ENCODE assay signal across 16 cellular contexts in genomic region chr5:8188874-8189588, GRCh38.
DNase-seq lines count a peak whose midpoint lies in the region; ATAC-seq and TF ChIP-seq lines count a peak whose summit lies in the region.
"Had no signal": no experiment of that assay in that cellular context is flagged by ENCODE, and none has a peak within 500 bp of the region (broad histone marks: within the 10 kb centered on the region; RNA-seq: fewer than 3 reads in every experiment).

No MANE protein-coding gene starts in this region.

- intact Hi-C loops in left ventricle myocardium superior (cut with micrococcal nuclease) = no loop called here

- no peaks in the 10 kb centered on the region for H3K36me3 ChIP-seq in rectal smooth muscle tissue (ENCODE audit: control insufficient read depth, insufficient read depth, low read length)
- H3K36me3 ChIP-seq: BLaER1 had no signal

- DNase-seq in LNCaP clone FGC (ENCODE audit: low read depth) (peak; percentile 11), NCI-H2081 (lab: John Stamatoyannopoulos, UW) (peak; percentile 64 to 95), SHP77 treated with DMSO at 0.1 percent for 48 hours (lab: John Stamatoyannopoulos, UW) (peak; percentile 95), mesenteric fat pad (ENCODE audit: low spot score) (no peak), left ventricle myocardium superior (no peak), NCI-H2171 (lab: John Stamatoyannopoulos, UW) (no peak)
- DNase-seq: activated CD4-positive, alpha-beta T cell treated with anti-CD3 and anti-CD28 coated beads, Interleukin-2, amount 50 U/mL, for 48 hours; activated naive CD8-positive, alpha-beta T cell treated with anti-CD3 and anti-CD28 coated beads, Interleukin-2, amount 50 U/mL, for 24 hours; Karpas-422; NCI-H524; nucleus accumbens; stimulated activated CD4-positive, alpha-beta T cell treated with anti-CD3 and anti-CD28 coated beads, Interleukin-4, amount 100 ng/mL, for 1 hour had no signal

- ATAC-seq in left ventricle myocardium superior = no peak
- ATAC-seq: activated naive CD8-positive, alpha-beta T cell treated with anti-CD3 and anti-CD28 coated beads, Interleukin-2, amount 50 U/mL, for 24 hours; Panc1 had no signal

- no peak overlapping the region for H3K9ac ChIP-seq in rectal smooth muscle tissue (ENCODE audit: low read length)
- H3K9ac ChIP-seq: BLaER1 had no signal

- H3K27ac ChIP-seq in rectal smooth muscle tissue (ENCODE audit: low read depth, low read length) = no peak overlapping the region
- H3K27ac ChIP-seq: BLaER1, HL-60 had no signal

- H3K4me3 ChIP-seq in LNCaP clone FGC (ENCODE audit: low read depth, low read length) = no peak overlapping the region
- peak overlapping the region; percentile 20 for H3K4me3 ChIP-seq in rectal smooth muscle tissue (ENCODE audit: low read length)
- H3K4me3 ChIP-seq: BLaER1 had no signal

- no peak for TF ChIP-seq CTCF in LNCaP clone FGC (IDR thresholded peaks at IDR 0.05; ENCODE audit: control insufficient read depth, extremely low read depth, insufficient read depth)

- no peaks in the 10 kb centered on the region for H3K27me3 ChIP-seq in rectal smooth muscle tissue (ENCODE audit: control insufficient read depth, insufficient read depth, low read length)
- H3K27me3 ChIP-seq: BLaER1 had no signal

- H3K4me1 ChIP-seq in rectal smooth muscle tissue (ENCODE audit: control insufficient read depth, insufficient read depth, low read length) = no peaks in the 10 kb centered on the region

Comparison
In these comparisons a context has a peak if more than half of its experiments do, and no peak if none do; other contexts are left out.
1. DNase-seq: peak in LNCaP clone FGC (single experiment), NCI-H2081 (2 of 2) and SHP77 treated with DMSO at 0.1 percent for 48 hours (single experiment); none in mesenteric fat pad (single experiment), left ventricle myocardium superior (single experiment) and NCI-H2171 (single experiment).